In genomic region chr11:15473954-15474837, GRCh38 we compare ENCODE assay signal across 13 cellular contexts.
A peak's percentile ranks its signal among the peaks of the same experiment; 100 is the strongest.
DNase-seq lines count a peak whose midpoint lies in the region; ATAC-seq lines count a peak whose summit lies in the region.
"Had no signal": no experiment of that assay in that cellular context is flagged by ENCODE, and none has a peak within 500 bp of the region (broad histone marks: within the 10 kb centered on the region; RNA-seq: fewer than 3 reads in every experiment).

No MANE protein-coding gene starts in this region.

- no peaks in the 10 kb centered on the region for H3K4me1 ChIP-seq in HAP-1
- H3K4me1 ChIP-seq: heart right ventricle had no signal

- in situ Hi-C loops in HAP-1 (cut with MboI; ENCODE audit: low sequenced_read_pairs), result no loop called here

- no peaks in the 10 kb centered on the region for H3K9me3 ChIP-seq in HAP-1
- H3K9me3 ChIP-seq: heart right ventricle, neutrophil had no signal

- ATAC-seq in GM18502 (IDR thresholded peaks at IDR 0.05; ENCODE audit: poor library complexity, unreplicated experiment) (peak; percentile 75), GM21360 (IDR thresholded peaks at IDR 0.05; ENCODE audit: unreplicated experiment) (peak; percentile 86), HG02938 (IDR thresholded peaks at IDR 0.05; ENCODE audit: unreplicated experiment) (peak; percentile 84), HG03571 (IDR thresholded peaks at IDR 0.05; ENCODE audit: unreplicated experiment) (peak; percentile 83)
- ATAC-seq: heart right ventricle, T-cell had no signal

- DNase-seq in HT-29 (ENCODE audit: low spot score), result no peak
- no peak for DNase-seq in AG08396 (ENCODE audit: low spot score)
- DNase-seq in HAP-1 (ENCODE audit: low spot score in 2 of 2), result no peak
- DNase-seq in HK-2 (ENCODE audit: unreplicated experiment), result no peak
- DNase-seq: activated CD4-positive, alpha-beta T cell treated with anti-CD3 and anti-CD28 coated beads, Interleukin-2, amount 10 ng/mL, durations not matched to agents 24 days and 14 days; heart right ventricle; NCI-H187; T-cell had no signal

- no peaks in the 10 kb centered on the region for H3K36me3 ChIP-seq in HAP-1 (replicated peaks)
- H3K36me3 ChIP-seq: heart right ventricle, neutrophil had no signal

- no peak overlapping the region for H3K4me3 ChIP-seq in HAP-1
- H3K4me3 ChIP-seq: heart right ventricle had no signal

- H3K27me3 ChIP-seq in HAP-1 (ENCODE audit: low read depth), result peaks cover 3% of the 10 kb centered on the region; the same call in 1 of the 2 replicates
- H3K27me3 ChIP-seq: neutrophil had no signal
